ENCODE assay signal across 8 cellular contexts in genomic region chr9:100216178-100216787, GRCh38.
DNase-seq lines count a peak whose midpoint lies in the region; ATAC-seq and TF ChIP-seq lines count a peak whose summit lies in the region.

No MANE protein-coding gene starts in this region.

- H3K9ac ChIP-seq in H9 (ENCODE audit: extremely low read depth, insufficient read length, low read length) = no peak overlapping the region

- H4K5ac ChIP-seq in H9 (ENCODE audit: insufficient read length, low read depth, low read length) = no peak overlapping the region

- H3K9me3 ChIP-seq in H9 (ENCODE audit: control insufficient read depth, low read depth, low read length) (no peaks in the 10 kb centered on the region), osteoblast (ENCODE audit: low read depth, low read length) (no peaks in the 10 kb centered on the region), upper lobe of left lung (no peaks in the 10 kb centered on the region)

- H3K4me3 Mint-ChIP-seq in H9 = no peak overlapping the region

- H3T11ph ChIP-seq in H9 (ENCODE audit: low read length) = no peak overlapping the region

- TF ChIP-seq CTCF in GM12865 (IDR thresholded peaks at IDR 0.05; ENCODE audit: insufficient read depth, low read depth, low read length, missing control alignments) (peak; percentile 79), H9 (conservative IDR thresholded peaks at IDR 0.05) (peak; percentile 89), fibroblast of the aortic adventitia (IDR thresholded peaks at IDR 0.05; ENCODE audit: insufficient read depth, low read length) (peak; percentile 67), osteoblast (IDR thresholded peaks at IDR 0.05; ENCODE audit: extremely low read depth, low read depth, low read length) (peak; percentile 83), upper lobe of left lung (IDR thresholded peaks at IDR 0.05) (peak; percentile 2 to 66 (median 50))

- no peak for TF ChIP-seq EP300 in upper lobe of left lung (IDR thresholded peaks at IDR 0.05)

- ATAC-seq in upper lobe of left lung (ENCODE audit: low FRiP score in 2 of 2) = peak; percentile 56 to 72

- H3K36me3 ChIP-seq in osteoblast (ENCODE audit: insufficient read depth, low read length) = no peaks in the 10 kb centered on the region
- H3K36me3 ChIP-seq in upper lobe of left lung = peaks cover 0 to 2% (median 0%) of the 10 kb centered on the region in 4 donors

- no peaks in the 10 kb centered on the region for H3K27me3 ChIP-seq in H9 (ENCODE audit: insufficient read depth, low read length)
- H3K27me3 ChIP-seq in osteoblast (ENCODE audit: insufficient read depth, low read length) = no peaks in the 10 kb centered on the region
- no peaks in the 10 kb centered on the region for H3K27me3 ChIP-seq in upper lobe of left lung

- H3K4me2 ChIP-seq in H9 (ENCODE audit: insufficient read depth, insufficient read length, low read length) = no peak overlapping the region
- no peak overlapping the region for H3K4me2 ChIP-seq in osteoblast (ENCODE audit: insufficient read depth, low read length)

- no peak overlapping the region for H3K4me3 ChIP-seq in GM12865 (ENCODE audit: low read depth, low read length)
- H3K4me3 ChIP-seq in fibroblast of the aortic adventitia (ENCODE audit: low read depth, low read length) = no peak overlapping the region
- no peak overlapping the region for H3K4me3 ChIP-seq in osteoblast (ENCODE audit: insufficient read depth, low read length)
- H3K4me3 ChIP-seq in upper lobe of left lung = no peak overlapping the region

- H2AK5ac ChIP-seq in H9 (ENCODE audit: insufficient read length, low read length) = no peak overlapping the region

- no CpG with 5 or more reads among the region's 4 CpGs for WGBS in H9 (ENCODE audit: extremely low coverage, insufficient read length, low lambda C conversion rate)
- 70 to 71% methylated on average over 4 of the region's 4 CpGs for WGBS in upper lobe of left lung, 2 donors

- H3K27ac ChIP-seq in H9 (ENCODE audit: insufficient read length, low read depth, low read length) = no peak overlapping the region
- H3K27ac ChIP-seq in osteoblast (ENCODE audit: low read depth, low read length) = no peak overlapping the region
- H3K27ac ChIP-seq in upper lobe of left lung = no peak overlapping the region

- H3K56ac ChIP-seq in H9 (ENCODE audit: insufficient read length, low read depth, low read length) = no peak overlapping the region

- no peak overlapping the region for H2BK5ac ChIP-seq in H9 (ENCODE audit: insufficient read length, low read length)

- H3K14ac ChIP-seq in H9 (ENCODE audit: insufficient read depth, low read length) = no peak overlapping the region

- peaks cover 0 to 5% of the 10 kb centered on the region in 2 experiments; a peak in 2 of 4 replicates for H3K4me1 Mint-ChIP-seq in H9

- no peaks in the 10 kb centered on the region for H3K23me2 ChIP-seq in H9 (ENCODE audit: insufficient read length, low read depth, low read length, poor library complexity, severe bottlenecking)

- no peak overlapping the region for H2BK12ac ChIP-seq in H9 (ENCODE audit: insufficient read length, low read depth, low read length)

- H4K20me1 ChIP-seq in H9 (ENCODE audit: control insufficient read depth, insufficient read depth, insufficient read length) = no peaks in the 10 kb centered on the region
- peaks cover 6% of the 10 kb centered on the region for H4K20me1 ChIP-seq in osteoblast (ENCODE audit: insufficient read depth, low read length)

- no peak overlapping the region for H2AFZ ChIP-seq in H9 (ENCODE audit: low read length)
- H2AFZ ChIP-seq in osteoblast (ENCODE audit: low read length) = no peak overlapping the region

- no peaks in the 10 kb centered on the region for H3K27me3 Mint-ChIP-seq in H9 (ENCODE audit: low read depth)

- DNase-seq in GM12865 (ENCODE audit: low read depth) = peak; percentile 86
- peak; percentile 78 for DNase-seq in H9
- peak; percentile 70 for DNase-seq in NCI-H69 (lab: John Stamatoyannopoulos, UW)
- DNase-seq in activated T-cell treated with anti-CD3 and anti-CD28 coated beads for 24 hours (ENCODE audit: low read depth) = peak; percentile 38
- DNase-seq in fibroblast of the aortic adventitia (ENCODE audit: low read depth) = peak; percentile 65
- DNase-seq in osteoblast (ENCODE audit: insufficient read length, low spot score, missing footprints) = no peak
- peak in 1 of 2 donors; percentile 54 for DNase-seq in upper lobe of left lung
- no peak for DNase-seq in NCI-H2081 treated with DMSO at 0.1 percent for 48 hours (lab: John Stamatoyannopoulos, UW)

- no peak overlapping the region for H2BK120ac ChIP-seq in H9 (ENCODE audit: low read depth, low read length, poor library complexity, severe bottlenecking)

- H2BK20ac ChIP-seq in H9 (ENCODE audit: low read depth, low read length, poor library complexity, severe bottlenecking) = no peak overlapping the region

- H3K23ac ChIP-seq in H9 (ENCODE audit: insufficient read length, low read depth, low read length) = no peak overlapping the region

- no peak overlapping the region for H2BK15ac ChIP-seq in H9 (ENCODE audit: low read depth, low read length)

- no peaks in the 10 kb centered on the region for H3K36me3 Mint-ChIP-seq in H9 (ENCODE audit: insufficient read depth in 1 of 3, low read depth in 3 of 3)

- H3K79me2 ChIP-seq in H9 (ENCODE audit: insufficient read depth, low read length) (no peaks in the 10 kb centered on the region), osteoblast (ENCODE audit: insufficient read depth, low read length) (no peaks in the 10 kb centered on the region)

- H3K79me1 ChIP-seq in H9 (ENCODE audit: insufficient read depth, low read depth, low read length, poor library complexity, severe bottlenecking) = no peaks in the 10 kb centered on the region

- H3K4me1 ChIP-seq in H9 (ENCODE audit: insufficient read depth, low read length) (peaks cover 3% of the 10 kb centered on the region; the same call in 1 of the 2 replicates), osteoblast (ENCODE audit: insufficient read depth, low read length) (peaks cover 11% of the 10 kb centered on the region), upper lobe of left lung (no peaks in the 10 kb centered on the region)

- H3K4ac ChIP-seq in H9 (ENCODE audit: low read depth, low read length) = no peak overlapping the region

- H4K8ac ChIP-seq in H9 (replicated peaks; ENCODE audit: insufficient read length, low read depth, low read length) = no peak overlapping the region

- no peak overlapping the region for H3K27ac Mint-ChIP-seq in H9

- H4K91ac ChIP-seq in H9 (ENCODE audit: insufficient read length, low read depth, low read length) = no peak overlapping the region

- no peak overlapping the region for H3K18ac ChIP-seq in H9 (ENCODE audit: insufficient read length, low read depth, low read length)

- no peak for TF ChIP-seq POLR2A in upper lobe of left lung (IDR thresholded peaks at IDR 0.05)

- H3K9me3 Mint-ChIP-seq in H9 = no peaks in the 10 kb centered on the region

Comparison
In these comparisons a context has a peak if more than half of its experiments do, and no peak if none do; other contexts are left out.
1. DNase-seq: peak in GM12865 (single experiment), H9 (single experiment), NCI-H69 (single experiment), activated T-cell treated with anti-CD3 and anti-CD28 coated beads for 24 hours (single experiment) and fibroblast of the aortic adventitia (single experiment); none in osteoblast (single experiment) and NCI-H2081 treated with DMSO at 0.1 percent for 48 hours (single experiment).
2. Peak in every context shown above with its lines, with median percentiles within 50 percentile points of each other: CTCF ChIP-seq.